13 cellular contexts compared by ENCODE assay signal in genomic region chr5:143205879-143206193, GRCh38.
DNase-seq lines count a peak whose midpoint lies in the region; ATAC-seq and TF ChIP-seq lines count a peak whose summit lies in the region.
"Had no signal": no experiment of that assay in that cellular context is flagged by ENCODE, and none has a peak within 500 bp of the region (broad histone marks: within the 10 kb centered on the region; RNA-seq: fewer than 3 reads in every experiment).

No MANE protein-coding gene starts in this region.

- H2AFZ ChIP-seq in osteoblast (ENCODE audit: low read length), result no peak overlapping the region

- H3K27me3 ChIP-seq in RWPE2 (ENCODE audit: insufficient read depth, poor library complexity, severe bottlenecking) (no peaks in the 10 kb centered on the region), osteoblast (ENCODE audit: insufficient read depth, low read length) (no peaks in the 10 kb centered on the region), BE2C (no peaks in the 10 kb centered on the region)
- H3K27me3 ChIP-seq: sigmoid colon had no signal

- no peaks in the 10 kb centered on the region for H4K20me1 ChIP-seq in osteoblast (ENCODE audit: insufficient read depth, low read length)

- H3K9me3 ChIP-seq in RWPE2 (ENCODE audit: severe bottlenecking) (no peaks in the 10 kb centered on the region), osteoblast (ENCODE audit: low read depth, low read length) (no peaks in the 10 kb centered on the region), BE2C (no peaks in the 10 kb centered on the region)
- H3K9me3 ChIP-seq: sigmoid colon, thoracic aorta had no signal

- peak; percentile 12 for ATAC-seq in GM21576 (IDR thresholded peaks at IDR 0.05; ENCODE audit: unreplicated experiment)
- no peak for ATAC-seq in RWPE2 (ENCODE audit: low read depth)
- ATAC-seq in HG02970 (IDR thresholded peaks at IDR 0.05; ENCODE audit: low FRiP score, unreplicated experiment), result no peak

- H3K4me3 ChIP-seq in RWPE2 (ENCODE audit: severe bottlenecking) (no peak overlapping the region), osteoblast (ENCODE audit: insufficient read depth, low read length) (no peak overlapping the region), BE2C (ENCODE audit: low read depth, low read length) (no peak overlapping the region)
- H3K4me3 ChIP-seq: sigmoid colon, thoracic aorta had no signal

- peaks cover 34% of the 10 kb centered on the region for H3K4me1 ChIP-seq in RWPE2 (ENCODE audit: insufficient read depth, poor library complexity, severe bottlenecking)
- peaks cover 51% of the 10 kb centered on the region for H3K4me1 ChIP-seq in osteoblast (ENCODE audit: insufficient read depth, low read length)
- peaks cover 5% of the 10 kb centered on the region; the same call in 1 of the 2 replicates for H3K4me1 ChIP-seq in BE2C

- no peak overlapping the region for H3K4me2 ChIP-seq in osteoblast (ENCODE audit: insufficient read depth, low read length)

- H3K27ac ChIP-seq in RWPE2 (ENCODE audit: poor library complexity, severe bottlenecking), result peak overlapping the region; percentile 93
- H3K27ac ChIP-seq in osteoblast (ENCODE audit: low read depth, low read length), result peak overlapping the region; percentile 93
- H3K27ac ChIP-seq: 22Rv1, KMS-11, sigmoid colon had no signal

- no peaks in the 10 kb centered on the region for H3K79me2 ChIP-seq in osteoblast (ENCODE audit: insufficient read depth, low read length)

- DNase-seq in NOMO-1 treated with DMSO at 0.1 percent for 48 hours (lab: John Stamatoyannopoulos, UW; ENCODE audit: unreplicated experiment) (peak; percentile 16), NOMO-1 treated with dmso at 0.1 percent for 144 hours (lab: John Stamatoyannopoulos, UW; ENCODE audit: unreplicated experiment) (no peak), RWPE2 (ENCODE audit: low spot score) (no peak), osteoblast (ENCODE audit: insufficient read length, low spot score, missing footprints) (no peak), HuH-7 (ENCODE audit: low spot score) (no peak), BE2C (no peak)
- DNase-seq: NCI-H2029, sigmoid colon had no signal

- H3K36me3 ChIP-seq in RWPE2 (ENCODE audit: low read depth) (no peaks in the 10 kb centered on the region), osteoblast (ENCODE audit: insufficient read depth, low read length) (no peaks in the 10 kb centered on the region), BE2C (no peaks in the 10 kb centered on the region)
- H3K36me3 ChIP-seq: sigmoid colon, thoracic aorta had no signal

- TF ChIP-seq CTCF in RWPE2 (IDR thresholded peaks at IDR 0.05; ENCODE audit: poor library complexity, severe bottlenecking) (no peak), osteoblast (IDR thresholded peaks at IDR 0.05; ENCODE audit: extremely low read depth, low read depth, low read length) (no peak), BE2C (IDR thresholded peaks at IDR 0.05; ENCODE audit: low read depth, low read length) (no peak)
